1 cellular context compared by ENCODE assay signal in genomic region chr1:47023268-47024137, GRCh38.
TF ChIP-seq lines count a peak whose summit lies in the region.

Gene CYP4X1, plus strand, starts transcription at chr1:47023669. Its CDS starts 149 bp downstream, at chr1:47023818.

TF ChIP-seq in H1, 55 proteins besides CTCF, POLR2A, EP300 and RAD21:
- TF ChIP-seq BRCA1 (IDR thresholded peaks at IDR 0.05; ENCODE audit: low read depth, low read length) (no peak), CHD7 (IDR thresholded peaks at IDR 0.05; ENCODE audit: insufficient replicate concordance, low read length) (no peak), SIN3A (conservative IDR thresholded peaks at IDR 0.05 in 1 of 2, IDR thresholded peaks at IDR 0.05 in 1 of 2; ENCODE audit: low read depth in 1 of 2, low read length in 2 of 2) (no peak), TEAD4 (IDR thresholded peaks at IDR 0.05; ENCODE audit: low read depth, low read length) (no peak), TAF1 (IDR thresholded peaks at IDR 0.05; ENCODE audit: low read depth, low read length) (peak; percentile 36; the same call in 1 of the 2 replicates), SUZ12 (IDR thresholded peaks at IDR 0.05; ENCODE audit: low read length) (0 out of 2 replicates have a peak, but pooled peaks have one; percentile 36), MAX (IDR thresholded peaks at IDR 0.05) (0 out of 2 replicates have a peak, but pooled peaks have one; percentile 0), ATF3 (IDR thresholded peaks at IDR 0.05; ENCODE audit: insufficient read depth, low read depth, low read length) (no peak), FOSL1 (IDR thresholded peaks at IDR 0.05; ENCODE audit: insufficient read depth, low read depth, low read length) (no peak), TCF12 (IDR thresholded peaks at IDR 0.05; ENCODE audit: low read depth, low read length) (no peak), JUND (IDR thresholded peaks at IDR 0.05; ENCODE audit: low read length) (no peak), RNF2 (IDR thresholded peaks at IDR 0.05; ENCODE audit: borderline replicate concordance, low read depth, low read length, missing control alignments, poor library complexity, severe bottlenecking) (no peak), YY1 (IDR thresholded peaks at IDR 0.05; ENCODE audit: low read depth, low read length) (0 out of 2 replicates have a peak, but pooled peaks have one; percentile 11), E2F6 (IDR thresholded peaks at IDR 0.05) (no peak), HDAC2 (IDR thresholded peaks at IDR 0.05; ENCODE audit: borderline replicate concordance in 1 of 2, low read depth in 2 of 2, low read length in 2 of 2) (no peak), CEBPB (IDR thresholded peaks at IDR 0.05; ENCODE audit: low read depth, low read length) (no peak), NANOG (IDR thresholded peaks at IDR 0.05; ENCODE audit: insufficient read depth, low read depth, low read length, poor library complexity, severe bottlenecking) (no peak), PHF8 (conservative IDR thresholded peaks at IDR 0.05; ENCODE audit: low read depth, low read length) (peak; percentile 63; the same call in 1 of the 2 replicates), SP4 (IDR thresholded peaks at IDR 0.05; ENCODE audit: low read length) (no peak), KDM4A (IDR thresholded peaks at IDR 0.05; ENCODE audit: low read depth, low read length, severe bottlenecking) (peak; percentile 93), USF2 (IDR thresholded peaks at IDR 0.05; ENCODE audit: low read length) (no peak), CTBP2 (IDR thresholded peaks at IDR 0.05; ENCODE audit: borderline replicate concordance, insufficient read depth, insufficient read length, low read length) (no peak), ZNF274 (IDR thresholded peaks at IDR 0.05; ENCODE audit: borderline replicate concordance, extremely low read depth, low read length) (no peak), BCL11A (IDR thresholded peaks at IDR 0.05; ENCODE audit: low read depth in 2 of 2, low read length in 2 of 2) (no peak)
